Comparison of ENCODE assay signal across 2 cellular contexts in the genomic region with DNA sequence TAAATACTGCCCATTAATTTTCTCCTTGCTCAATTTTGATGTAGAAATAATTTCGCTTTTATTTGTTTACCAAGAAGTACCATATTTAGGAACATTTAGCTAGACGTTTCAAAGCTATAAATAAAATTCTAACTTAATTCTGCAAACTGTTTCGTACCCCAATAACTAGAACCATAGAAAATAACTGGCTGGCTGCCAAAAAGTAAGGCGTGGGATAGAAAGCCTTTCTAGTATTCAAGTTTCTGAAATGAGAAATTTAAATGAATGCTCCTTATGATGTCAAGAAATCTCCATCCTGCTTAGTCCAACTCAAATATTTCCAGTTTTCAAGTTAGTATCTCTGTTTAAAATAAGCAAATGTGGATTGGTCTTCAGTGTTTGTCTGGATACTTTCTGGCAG.
TF ChIP-seq lines count a peak whose summit lies in the region.

No MANE protein-coding gene starts in this region.

TF ChIP-seq in HepG2, 621 proteins besides CTCF, POLR2A, EP300 and RAD21:
- TF ChIP-seq LCORL (IDR thresholded peaks at IDR 0.05), result 0 out of 2 replicates have a peak, but pooled peaks have one; percentile 26
- TF ChIP-seq LCORL (CRISPR knock-in tag; IDR thresholded peaks at IDR 0.05), result no peak
- TF ChIP-seq ZNF768 (CRISPR knock-in tag; IDR thresholded peaks at IDR 0.05), result no peak
- no peak for TF ChIP-seq RAD51 (IDR thresholded peaks at IDR 0.05; ENCODE audit: borderline replicate concordance)
TF ChIP-seq in HepG2: peak in this region for 1.

TF ChIP-seq in K562, 482 proteins besides CTCF, POLR2A, EP300 and RAD21:
- TF ChIP-seq ILF3 (IDR thresholded peaks at IDR 0.05; ENCODE audit: borderline replicate concordance), result no peak
- no peak for TF ChIP-seq RBM34 (IDR thresholded peaks at IDR 0.05; ENCODE audit: borderline replicate concordance, insufficient read depth, low read length)
- peak; percentile 95 for TF ChIP-seq NFIC (IDR thresholded peaks at IDR 0.05)
- TF ChIP-seq, protein P1, sequence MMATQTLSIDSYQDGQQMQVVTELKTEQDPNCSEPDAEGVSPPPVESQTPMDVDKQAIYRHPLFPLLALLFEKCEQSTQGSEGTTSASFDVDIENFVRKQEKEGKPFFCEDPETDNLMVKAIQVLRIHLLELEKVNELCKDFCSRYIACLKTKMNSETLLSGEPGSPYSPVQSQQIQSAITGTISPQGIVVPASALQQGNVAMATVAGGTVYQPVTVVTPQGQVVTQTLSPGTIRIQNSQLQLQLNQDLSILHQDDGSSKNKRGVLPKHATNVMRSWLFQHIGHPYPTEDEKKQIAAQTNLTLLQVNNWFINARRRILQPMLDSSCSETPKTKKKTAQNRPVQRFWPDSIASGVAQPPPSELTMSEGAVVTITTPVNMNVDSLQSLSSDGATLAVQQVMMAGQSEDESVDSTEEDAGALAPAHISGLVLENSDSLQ (IDR thresholded peaks at IDR 0.05), result no peak
- TF ChIP-seq NFIX (CRISPR knock-in tag; IDR thresholded peaks at IDR 0.05; ENCODE audit: low read depth), result peak; percentile 67
